In the genomic region with DNA sequence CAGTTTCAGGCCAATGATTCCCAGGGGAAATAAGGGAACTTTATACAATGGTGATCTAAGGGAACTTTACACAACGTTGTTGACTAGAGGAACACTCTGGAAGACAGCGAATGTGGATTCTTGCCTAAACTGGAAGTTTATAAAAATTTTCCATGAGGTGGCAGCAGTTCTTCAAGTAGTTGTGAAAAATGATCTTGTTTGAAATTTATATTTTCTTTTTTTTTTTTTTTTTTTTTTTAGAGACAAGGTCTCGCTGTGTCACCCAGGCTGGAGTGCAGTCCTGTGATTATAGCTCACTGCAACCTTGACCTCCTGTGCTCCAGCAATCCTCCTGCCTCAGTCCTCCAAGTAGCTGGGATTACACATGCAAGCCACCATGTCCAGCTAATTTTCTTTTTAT, we compare ENCODE assay signal across 9 cellular contexts. TPM values are rescaled to one million over a fixed set of nuclear protein-coding genes. Genes with fewer than 3 reads are reported as not detected.
DNase-seq lines count a peak whose midpoint lies in the region; FAIRE-seq and TF ChIP-seq lines count a peak whose summit lies in the region.
"Had no signal": no experiment of that assay in that cellular context is flagged by ENCODE, and none has a peak within 500 bp of the region (broad histone marks: within the 10 kb centered on the region; RNA-seq: fewer than 3 reads in every experiment).

No MANE protein-coding gene starts in this region.

- no peak for TF ChIP-seq POLR2A in GM12892 (IDR thresholded peaks at IDR 0.05; ENCODE audit: low read depth, low read length)

- intact Hi-C loops in PC-9 (cut with micrococcal nuclease; ENCODE audit: unreplicated experiment) = no loop called here

- H4K20me1 ChIP-seq in PC-9 (ENCODE audit: insufficient read depth) = no peaks in the 10 kb centered on the region

- H3K27ac ChIP-seq in PC-9 = no peak overlapping the region
- H3K27ac ChIP-seq: HL-60 had no signal

- CTCF ChIA-PET in PC-9 (lab: Charles Lee) = interaction anchor here (0.7 kb wide), 2 partner anchors 13 to 411 kb away, joined by 4 to 15 read pairs; no protein-coding TSS in a partner anchor

- FAIRE-seq in GM12892 (lab: Jason Lieb, UNC) = no peak

- no peaks in the 10 kb centered on the region for H3K27me3 ChIP-seq in PC-9 (ENCODE audit: insufficient read depth, low read depth)

- TF ChIP-seq CTCF in PC-9 (conservative IDR thresholded peaks at IDR 0.05) (0 out of 2 replicates have a peak, but pooled peaks have one; percentile 22), fibroblast of pulmonary artery (IDR thresholded peaks at IDR 0.05; ENCODE audit: low read length, missing control alignments) (peak; percentile 31), retinal pigment epithelial cell (conservative IDR thresholded peaks at IDR 0.05; ENCODE audit: low read depth, low read length) (peak; percentile 28)

- H3K4me3 ChIP-seq in PC-9 (no peak overlapping the region), fibroblast of pulmonary artery (replicated peaks; ENCODE audit: low read depth, low read length) (no peak overlapping the region), retinal pigment epithelial cell (ENCODE audit: low read length) (no peak overlapping the region)

- DNase-seq in G401 (ENCODE audit: low spot score) (peak; percentile 38), PC-9 (peak in 1 of 2 experiments; percentile 50), fibroblast of pulmonary artery (ENCODE audit: low read depth) (peak; percentile 78), retinal pigment epithelial cell (ENCODE audit: low read depth) (peak; percentile 32), GM12892 (ENCODE audit: insufficient read length) (no peak)
- no peak for DNase-seq in effector CD4-positive, alpha-beta T cell
- no peak for DNase-seq in activated CD8-positive, alpha-beta memory T cell treated with anti-CD3 and anti-CD28 coated beads, Interleukin-2, amount 50 U/mL, for 48 hours
- no peak for DNase-seq in activated effector memory CD4-positive, alpha-beta T cell treated with anti-CD3 and anti-CD28 coated beads, Interleukin-2, amount 50 U/mL, for 16 hours

- no peaks in the 10 kb centered on the region for H3K79me2 ChIP-seq in PC-9 (ENCODE audit: low read depth)

- no peaks in the 10 kb centered on the region for H3K9me2 ChIP-seq in PC-9 (ENCODE audit: insufficient read depth)

- no peaks in the 10 kb centered on the region for H3K4me1 ChIP-seq in PC-9 (replicated peaks; ENCODE audit: insufficient read depth)

- POLR2A ChIA-PET in PC-9 (lab: Charles Lee; ENCODE audit: unreplicated experiment) = no interaction called here

- H3F3A ChIP-seq in PC-9 (ENCODE audit: insufficient read depth, low read depth) = peaks cover 7% of the 10 kb centered on the region; the same call in 1 of the 2 replicates

- H3K36me3 ChIP-seq in PC-9 (ENCODE audit: low read depth) = no peaks in the 10 kb centered on the region

- in situ Hi-C loops in G401 (cut with HindIII; ENCODE audit: low sequenced_read_pairs) = no loop called here

- no peak overlapping the region for H2AFZ ChIP-seq in PC-9

- H3K9me3 ChIP-seq in PC-9 (ENCODE audit: insufficient read depth, low read depth) = no peaks in the 10 kb centered on the region

- BruUV-seq in PC-9 (replicated peaks; lab: Mats Ljungman, UMichigan) = no TSS peak

- no peak overlapping the region for H3K4me2 ChIP-seq in PC-9

RNA-seq across cellular contexts. Expression of a gene that starts 32.1 kb away (rescaled TPM):
- total RNA-seq in G401 (2014; rRNA removed; shearing (Covaris generic)) = 61.6 and 105 TPM in 2 replicates
- total RNA-seq in PC-9 (2021) = 364 and 374 TPM in 2 replicates
- polyA plus RNA-seq in GM12892 (2012; ENCODE audit: missing spikeins) = 103 TPM

Comparison
In these comparisons a context has a peak if more than half of its experiments do, and no peak if none do; other contexts are left out.
1. DNase-seq: peak in G401 (single experiment), fibroblast of pulmonary artery (single experiment) and retinal pigment epithelial cell (single experiment); none in effector CD4-positive, alpha-beta T cell (single experiment), activated CD8-positive, alpha-beta memory T cell treated with anti-CD3 and anti-CD28 coated beads, Interleukin-2, amount 50 U/mL, for 48 hours (single experiment), activated effector memory CD4-positive, alpha-beta T cell treated with anti-CD3 and anti-CD28 coated beads, Interleukin-2, amount 50 U/mL, for 16 hours (single experiment) and GM12892 (single experiment).
2. Peak in every context shown above with its lines, with median percentiles within 50 percentile points of each other: CTCF ChIP-seq.